ENCODE assay signal across 26 cellular contexts in genomic region chr6:80446454-80447045, GRCh38.
"Had no signal": no experiment of that assay in that cellular context is flagged by ENCODE, and none has a peak within 500 bp of the region (broad histone marks: within the 10 kb centered on the region; RNA-seq: fewer than 3 reads in every experiment).

No MANE protein-coding gene starts in this region.

- ATAC-seq: gastrocnemius medialis; heart left ventricle; left lung; natural killer cell; psoas muscle; right cardiac atrium; stimulated activated naive B cell treated with anti-CD40 and anti-IgM and Interleukin-4, amounts not matched to agents 10 μg/mL and 1 μg/mL and 100 μg/mL, for 72 hours had no signal

- H3K27me3 ChIP-seq: dorsolateral prefrontal cortex, gastrocnemius medialis, heart left ventricle, hepatocyte, left lung, ovary, tibial nerve, upper lobe of left lung had no signal

- H3K27ac ChIP-seq: dorsolateral prefrontal cortex, gastrocnemius medialis, heart left ventricle, hepatocyte, left lung, ovary, psoas muscle, thoracic aorta, tibial nerve, upper lobe of left lung had no signal

- H3K4me3 ChIP-seq: dorsolateral prefrontal cortex, gastrocnemius medialis, heart left ventricle, hepatocyte, left lung, ovary, psoas muscle, thoracic aorta, tibial nerve, upper lobe of left lung had no signal

- H3K4me1 Mint-ChIP-seq: natural killer cell; stimulated activated naive B cell treated with anti-CD40 and anti-IgM and Interleukin-4, amounts not matched to agents 10 μg/mL and 1 μg/mL and 100 μg/mL, for 72 hours had no signal

- H3K4me3 Mint-ChIP-seq: natural killer cell; stimulated activated naive B cell treated with anti-CD40 and anti-IgM and Interleukin-4, amounts not matched to agents 10 μg/mL and 1 μg/mL and 100 μg/mL, for 72 hours; stimulated activated naive CD8-positive, alpha-beta T cell treated with anti-CD3 and anti-CD28 coated beads, Interleukin-15, Interleukin-2, amounts not matched to agents 100 ng/mL and 50 ng/mL, for 24 hours had no signal

- H3K27me3 Mint-ChIP-seq: stimulated activated naive B cell treated with anti-CD40 and anti-IgM and Interleukin-4, amounts not matched to agents 10 μg/mL and 1 μg/mL and 100 μg/mL, for 72 hours; stimulated activated naive CD8-positive, alpha-beta T cell treated with anti-CD3 and anti-CD28 coated beads, Interleukin-15, Interleukin-2, amounts not matched to agents 100 ng/mL and 50 ng/mL, for 24 hours had no signal

- FAIRE-seq: colon, kidney, small intestine, urothelium cell line had no signal

- H3K4me1 ChIP-seq: gastrocnemius medialis, left lung, psoas muscle, tibial nerve, upper lobe of left lung had no signal

- H3K79me2 ChIP-seq: hepatocyte had no signal

- DNase-seq: dorsolateral prefrontal cortex; effector CD4-positive, alpha-beta T cell; foreskin fibroblast; gastrocnemius medialis; heart left ventricle; kidney; mesendoderm; midbrain; natural killer cell; occipital lobe; ovary; posterior cingulate gyrus; psoas muscle; right cardiac atrium; stimulated activated CD4-positive, alpha-beta T cell treated with anti-CD3 and anti-CD28 coated beads, Interleukin-15, amount 100 ng/mL, for 24 hours; stimulated activated CD4-positive, alpha-beta T cell treated with anti-CD3 and anti-CD28 coated beads, Interleukin-2, amount 100 ng/mL, for 48 hours; stimulated activated naive B cell treated with anti-CD40 and anti-IgM and Interleukin-4, amounts not matched to agents 10 μg/mL and 1 μg/mL and 100 μg/mL, for 72 hours; upper lobe of left lung had no signal

- H3K36me3 ChIP-seq: gastrocnemius medialis, heart left ventricle, left lung, ovary, thoracic aorta, upper lobe of left lung had no signal

- H3K36me3 Mint-ChIP-seq: natural killer cell had no signal

- H3K9me3 ChIP-seq: gastrocnemius medialis, ovary, psoas muscle, upper lobe of left lung had no signal

- H2AFZ ChIP-seq: hepatocyte had no signal

- H3K4me2 ChIP-seq: hepatocyte had no signal

- H3K27ac Mint-ChIP-seq: natural killer cell; stimulated activated naive B cell treated with anti-CD40 and anti-IgM and Interleukin-4, amounts not matched to agents 10 μg/mL and 1 μg/mL and 100 μg/mL, for 72 hours; stimulated activated naive CD8-positive, alpha-beta T cell treated with anti-CD3 and anti-CD28 coated beads, Interleukin-15, Interleukin-2, amounts not matched to agents 100 ng/mL and 50 ng/mL, for 24 hours had no signal

- H3K9me3 Mint-ChIP-seq: stimulated activated naive CD8-positive, alpha-beta T cell treated with anti-CD3 and anti-CD28 coated beads, Interleukin-15, Interleukin-2, amounts not matched to agents 100 ng/mL and 50 ng/mL, for 24 hours had no signal
